ENCODE assay signal across 13 cellular contexts in genomic region chr2:164314148-164314547, GRCh38.
DNase-seq lines count a peak whose midpoint lies in the region; ATAC-seq and TF ChIP-seq lines count a peak whose summit lies in the region.
"Had no signal": no experiment of that assay in that cellular context is flagged by ENCODE, and none has a peak within 500 bp of the region (broad histone marks: within the 10 kb centered on the region; RNA-seq: fewer than 3 reads in every experiment).

No MANE protein-coding gene starts in this region.

- no peak for TF ChIP-seq CTCF in foreskin keratinocyte (conservative IDR thresholded peaks at IDR 0.05)
- TF ChIP-seq CTCF in CD4-positive, alpha-beta T cell (IDR thresholded peaks at IDR 0.05), result no peak

- CTCF ChIA-PET in CD4-positive, alpha-beta T cell (lab: Charles Lee), result no interaction called here

- no peak overlapping the region for H3K27ac Mint-ChIP-seq in CD4-positive, alpha-beta T cell
- H3K27ac Mint-ChIP-seq: effector memory CD8-positive, alpha-beta T cell had no signal

- H3K27me3 ChIP-seq in foreskin keratinocyte, result no peaks in the 10 kb centered on the region
- H3K27me3 ChIP-seq in CD4-positive, alpha-beta T cell (ENCODE audit: control insufficient read depth, insufficient read depth, low read length), result no peaks in the 10 kb centered on the region
- H3K27me3 ChIP-seq: ovary had no signal

- DNase-seq in HCEC 1CT (peak; percentile 67), NCI-H82 treated with DMSO at 0.1 percent for 48 hours (lab: John Stamatoyannopoulos, UW; ENCODE audit: unreplicated experiment) (peak; percentile 93), foreskin keratinocyte (peak; percentile 2 to 23), sciatic nerve (ENCODE audit: low spot score) (no peak), D341Med (ENCODE audit: low spot score) (no peak), 8988T (no peak)
- no peak for DNase-seq in CD4-positive, alpha-beta T cell
- DNase-seq: activated CD4-positive, CD25-positive, alpha-beta regulatory T cell; activated effector memory CD4-positive, alpha-beta T cell treated with Interleukin-2 at 50 U/mL for 16 hours; effector memory CD8-positive, alpha-beta T cell; NCI-H1436; ovary had no signal

- no peaks in the 10 kb centered on the region for H3K9me3 ChIP-seq in CD4-positive, alpha-beta T cell (ENCODE audit: control insufficient read depth, low read length)
- H3K9me3 ChIP-seq: ovary had no signal

- no peaks in the 10 kb centered on the region for H3K4me1 ChIP-seq in foreskin keratinocyte

- POLR2A ChIA-PET in CD4-positive, alpha-beta T cell (lab: Charles Lee), result no interaction called here

- H3K36me3 Mint-ChIP-seq in CD4-positive, alpha-beta T cell (ENCODE audit: low read depth), result no peaks in the 10 kb centered on the region

- intact Hi-C loops in sciatic nerve (cut with DNase I), result no loop called here
- intact Hi-C loops in CD4-positive, alpha-beta T cell (cut with DNase I, micrococcal nuclease), result no loop called here

- peaks cover 7% of the 10 kb centered on the region for H3K9me3 Mint-ChIP-seq in CD4-positive, alpha-beta T cell

- no peaks in the 10 kb centered on the region for H3K4me1 Mint-ChIP-seq in CD4-positive, alpha-beta T cell (ENCODE audit: low read depth)

- H3K27me3 Mint-ChIP-seq in CD4-positive, alpha-beta T cell, result no peaks in the 10 kb centered on the region
- H3K27me3 Mint-ChIP-seq: effector memory CD8-positive, alpha-beta T cell had no signal

- no peak overlapping the region for H3K4me3 Mint-ChIP-seq in CD4-positive, alpha-beta T cell
- H3K4me3 Mint-ChIP-seq: effector memory CD8-positive, alpha-beta T cell had no signal

- ATAC-seq in foreskin keratinocyte (no peak), sciatic nerve (peak; percentile 42), HG02588 (IDR thresholded peaks at IDR 0.05; ENCODE audit: unreplicated experiment) (no peak)
- ATAC-seq in CD4-positive, alpha-beta T cell (ENCODE audit: poor library complexity), result no peak
- ATAC-seq: effector memory CD8-positive, alpha-beta T cell had no signal

- no peak overlapping the region for H3K27ac ChIP-seq in foreskin keratinocyte
- no peak overlapping the region for H3K27ac ChIP-seq in CD4-positive, alpha-beta T cell (ENCODE audit: low read depth, low read length)
- H3K27ac ChIP-seq: ovary had no signal

Comparison
In these comparisons a context has a peak if more than half of its experiments do, and no peak if none do; other contexts are left out.
1. DNase-seq: peak in HCEC 1CT (single experiment), NCI-H82 treated with DMSO at 0.1 percent for 48 hours (single experiment) and foreskin keratinocyte (2 of 2); none in sciatic nerve (single experiment), CD4-positive, alpha-beta T cell (0 of 10), D341Med (single experiment) and 8988T (single experiment).